Comparison of ENCODE assay signal across 16 cellular contexts in genomic region chr1:228336308-228337030, GRCh38.
DNase-seq lines count a peak whose midpoint lies in the region; ATAC-seq, FAIRE-seq and TF ChIP-seq lines count a peak whose summit lies in the region.
"Had no signal": no experiment of that assay in that cellular context is flagged by ENCODE, and none has a peak within 500 bp of the region (broad histone marks: within the 10 kb centered on the region; RNA-seq: fewer than 3 reads in every experiment).

No MANE protein-coding gene starts in this region.

- H3K4me1 ChIP-seq in psoas muscle (peaks cover 7% of the 10 kb centered on the region), small intestine (ENCODE audit: control insufficient read depth in 2 of 2, insufficient read depth in 1 of 2, low read depth in 1 of 2, low read length in 1 of 2) (no peaks in the 10 kb centered on the region)

- no peaks in the 10 kb centered on the region for H3K27me3 ChIP-seq in MG63
- H3K27me3 ChIP-seq in psoas muscle (ENCODE audit: insufficient read depth in 3 of 3, low read length in 2 of 3), result no peaks in the 10 kb centered on the region
- H3K27me3 ChIP-seq in small intestine (ENCODE audit: control insufficient read depth in 2 of 2, insufficient read depth in 2 of 2, low read length in 2 of 2), result no peaks in the 10 kb centered on the region

- intact Hi-C loops in psoas muscle (cut with DNase I), result no loop called here

- WGBS in psoas muscle, 3 donors, result 27 to 50% (median 41%) methylated on average over 17 to 18 of the region's 18 CpGs
- WGBS in small intestine, 3 donors, result 87 to 90% (median 88%) methylated on average over 18 of the region's 18 CpGs

- DNase-seq in ELR (ENCODE audit: low read depth) (peak; percentile 43), MG63 (peak; percentile 62), iris pigment epithelial cell (ENCODE audit: low read depth) (peak; percentile 9), psoas muscle (peak; percentile 69 to 90), NOMO-1 treated with DMSO at 0.1 percent for 48 hours (lab: John Stamatoyannopoulos, UW; ENCODE audit: unreplicated experiment) (no peak), small intestine (no peak)
- DNase-seq: activated CD4-positive, alpha-beta T cell treated with anti-CD3 and anti-CD28 coated beads, Interleukin-2, amount 10 ng/mL, durations not matched to agents 24 days and 14 days; DND-41; NCI-H1930; NCI-H748 treated with DMSO at 0.1 percent for 48 hours; T-helper 9 cell had no signal

- ATAC-seq in psoas muscle (peak; percentile 66 to 73 (median 70)), GM21515 (IDR thresholded peaks at IDR 0.05; ENCODE audit: unreplicated experiment) (no peak)

- peak overlapping the region; percentile 30 for H3K27ac ChIP-seq in psoas muscle
- H3K27ac ChIP-seq in small intestine (ENCODE audit: low read depth in 1 of 2, low read length in 1 of 2), result no peak overlapping the region
- H3K27ac ChIP-seq: C4-2B, HL-60 had no signal

- no peak for FAIRE-seq in small intestine (lab: Jason Lieb, UNC)
- FAIRE-seq: astrocyte, GM12891 had no signal

- H3K36me3 ChIP-seq in MG63, result no peaks in the 10 kb centered on the region
- peaks cover 9 to 98% of the 10 kb centered on the region in 2 donors for H3K36me3 ChIP-seq in psoas muscle (ENCODE audit: insufficient read depth in 1 of 2, low read depth in 1 of 2)
- H3K36me3 ChIP-seq in small intestine (ENCODE audit: control insufficient read depth in 2 of 2, insufficient read depth in 2 of 2, low read length in 2 of 2), result no peaks in the 10 kb centered on the region

- H3K9me3 ChIP-seq in MG63 (no peaks in the 10 kb centered on the region), psoas muscle (no peaks in the 10 kb centered on the region), small intestine (ENCODE audit: control insufficient read depth, low read depth) (no peaks in the 10 kb centered on the region)

- TF ChIP-seq CTCF in psoas muscle (IDR thresholded peaks at IDR 0.05), result no peak

- H3K4me3 ChIP-seq in MG63 (no peak overlapping the region), psoas muscle (no peak overlapping the region), small intestine (ENCODE audit: low read depth in 1 of 2, low read length in 2 of 2) (no peak overlapping the region)

Comparison
In these comparisons a context has a peak if more than half of its experiments do, and no peak if none do; other contexts are left out.
1. DNase-seq: peak in ELR (single experiment), MG63 (single experiment), iris pigment epithelial cell (single experiment) and psoas muscle (2 of 2); none in NOMO-1 treated with DMSO at 0.1 percent for 48 hours (single experiment) and small intestine (single experiment).